ENCODE assay signal across 9 cellular contexts in the genomic region with DNA sequence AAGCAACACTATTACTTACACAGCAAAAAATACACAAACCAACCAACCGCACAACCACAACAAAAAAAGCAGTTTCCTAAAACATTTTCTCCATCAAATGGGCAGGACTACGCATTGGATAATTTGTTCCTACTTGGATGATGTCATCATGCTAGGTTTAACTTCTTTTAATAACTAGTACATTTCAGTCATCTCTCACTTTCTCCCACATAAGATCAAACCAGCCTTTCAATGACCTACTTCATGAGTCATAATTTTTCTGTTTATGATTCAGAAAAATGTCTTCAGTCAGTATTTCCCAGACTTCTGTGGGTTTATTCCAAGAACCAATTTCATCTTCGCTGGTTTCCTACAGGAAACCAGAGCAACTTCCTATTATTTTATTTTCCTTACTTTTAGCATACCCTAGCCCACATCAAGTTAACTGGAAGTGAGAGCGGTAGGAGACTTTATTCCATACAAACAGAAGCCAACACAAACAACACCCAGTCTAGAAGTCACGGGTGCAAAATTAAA.
DNase-seq lines count a peak whose midpoint lies in the region; ATAC-seq, FAIRE-seq and TF ChIP-seq lines count a peak whose summit lies in the region.
"Had no signal": no experiment of that assay in that cellular context is flagged by ENCODE, and none has a peak within 500 bp of the region (broad histone marks: within the 10 kb centered on the region; RNA-seq: fewer than 3 reads in every experiment).

No MANE protein-coding gene starts in this region.

- H3K4me3 ChIP-seq in PC-3 (ENCODE audit: low read length), result no peak overlapping the region

- H3F3A ChIP-seq in PC-3 (ENCODE audit: low read length, unreplicated experiment), result no peaks in the 10 kb centered on the region

- TF ChIP-seq CTCF in PC-3 (conservative IDR thresholded peaks at IDR 0.05; ENCODE audit: low read depth, low read length), result no peak

- H3K27ac ChIP-seq in PC-3 (ENCODE audit: low read length), result peak overlapping the region; percentile 72

- no peak overlapping the region for H3K9ac ChIP-seq in PC-3 (ENCODE audit: low read length)

- POLR2A ChIA-PET in PC-3 (lab: Charles Lee; ENCODE audit: unreplicated experiment), result no interaction called here

- CTCF ChIA-PET in PC-3 (lab: Charles Lee), result no interaction called here

- H4K20me1 ChIP-seq in PC-3 (ENCODE audit: low read length), result no peaks in the 10 kb centered on the region

- no TSS peak for BruUV-seq in PC-3 (replicated peaks; lab: Mats Ljungman, UMichigan)

- no peaks in the 10 kb centered on the region for H3K9me2 ChIP-seq in PC-3 (replicated peaks; ENCODE audit: low read length)

- DNase-seq in stimulated activated CD4-positive, alpha-beta T cell treated with anti-CD3 and anti-CD28 coated beads, Interleukin-2, amount 100 ng/mL, for 4 hours (ENCODE audit: low read depth), result peak; percentile 11
- DNase-seq in stimulated activated CD4-positive, alpha-beta T cell treated with anti-CD3 and anti-CD28 coated beads, Interleukin-12 subunit alpha, Interleukin-12 subunit beta, amount 100 ng/mL, for 4 hours, result no peak
- DNase-seq in PC-3 (peak; percentile 80), fibroblast of peridontal ligament (ENCODE audit: extremely low read depth) (peak; percentile 89), urothelium cell line (ENCODE audit: low spot score) (peak; percentile 5), NCI-H1694 treated with DMSO at 0.1 percent for 48 hours (lab: John Stamatoyannopoulos, UW) (no peak), NCI-H82 (lab: John Stamatoyannopoulos, UW) (no peak)

- H3K79me2 ChIP-seq in PC-3 (ENCODE audit: low read length), result peaks cover 9% of the 10 kb centered on the region

- H3K4me1 ChIP-seq in PC-3 (ENCODE audit: insufficient read depth, low read length), result peaks cover 17% of the 10 kb centered on the region

- H3K9me3 ChIP-seq in PC-3 (ENCODE audit: low read length), result no peaks in the 10 kb centered on the region

- no peak for FAIRE-seq in urothelium cell line (lab: Jason Lieb, UNC)
- FAIRE-seq: frontal cortex had no signal

- ATAC-seq in PC-3 (peak; percentile 75), HG03439 (IDR thresholded peaks at IDR 0.05; ENCODE audit: unreplicated experiment) (no peak)

- peak overlapping the region; percentile 47; the same call in 1 of the 2 replicates for H3K4me2 ChIP-seq in PC-3 (ENCODE audit: low read length)

- H3K36me3 ChIP-seq in PC-3 (ENCODE audit: low read depth, low read length), result no peaks in the 10 kb centered on the region

- intact Hi-C loops in PC-3 (cut with micrococcal nuclease), result loop anchor here (10.0 kb wide), 1 partner anchor 54 kb away; no protein-coding TSS in a partner anchor

- H3K27me3 ChIP-seq in PC-3 (ENCODE audit: low read length), result no peaks in the 10 kb centered on the region

- H2AFZ ChIP-seq in PC-3 (ENCODE audit: low read length), result no peak overlapping the region

Comparison
In these comparisons a context has a peak if more than half of its experiments do, and no peak if none do; other contexts are left out.
1. DNase-seq: peak in stimulated activated CD4-positive, alpha-beta T cell treated with anti-CD3 and anti-CD28 coated beads, Interleukin-2, amount 100 ng/mL, for 4 hours (single experiment), PC-3 (single experiment), fibroblast of peridontal ligament (single experiment) and urothelium cell line (single experiment); none in stimulated activated CD4-positive, alpha-beta T cell treated with anti-CD3 and anti-CD28 coated beads, Interleukin-12 subunit alpha, Interleukin-12 subunit beta, amount 100 ng/mL, for 4 hours (single experiment), NCI-H1694 treated with DMSO at 0.1 percent for 48 hours (single experiment) and NCI-H82 (single experiment).